Comparison of ENCODE assay signal across 19 cellular contexts in the genomic region with DNA sequence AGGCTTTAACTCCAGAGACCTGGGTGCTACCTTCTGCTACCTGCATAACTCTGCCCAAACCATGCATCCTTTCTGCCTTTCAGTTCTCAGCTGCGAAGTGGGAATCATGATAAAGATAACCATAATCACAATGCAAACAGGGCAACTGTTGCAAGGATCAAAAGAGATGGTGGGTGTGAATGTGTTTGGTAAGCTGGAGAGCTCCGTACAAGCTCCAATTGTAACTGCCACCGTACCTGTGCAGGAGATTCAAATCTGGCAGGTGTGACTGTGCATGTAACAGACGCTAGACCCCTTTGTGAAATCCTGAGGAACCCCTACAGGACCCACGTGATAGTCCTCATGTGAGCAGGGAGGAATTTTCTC. TPM values are rescaled to one million over a fixed set of nuclear protein-coding genes. Genes with fewer than 3 reads are reported as not detected.
DNase-seq lines count a peak whose midpoint lies in the region; ATAC-seq and TF ChIP-seq lines count a peak whose summit lies in the region.
"Had no signal": no experiment of that assay in that cellular context is flagged by ENCODE, and none has a peak within 500 bp of the region (broad histone marks: within the 10 kb centered on the region; RNA-seq: fewer than 3 reads in every experiment).

No MANE protein-coding gene starts in this region.

- TF ChIP-seq CTCF in GM23338 (conservative IDR thresholded peaks at IDR 0.05; ENCODE audit: low read depth in 2 of 2) (no peak), HEK293 (tag by site-specific recombination; IDR thresholded peaks at IDR 0.05) (no peak), colonic mucosa (IDR thresholded peaks at IDR 0.05) (no peak), neutrophil (IDR thresholded peaks at IDR 0.05) (no peak)

- no peaks in the 10 kb centered on the region for H3K9me3 Mint-ChIP-seq in GM23338
- no peaks in the 10 kb centered on the region for H3K9me3 Mint-ChIP-seq in activated CD4-positive, alpha-beta T cell treated with anti-CD3 and anti-CD28 coated beads for 36 hours (ENCODE audit: low read depth)
- H3K9me3 Mint-ChIP-seq: CD4-positive, CD25-positive, alpha-beta regulatory T cell; CD8-positive, alpha-beta memory T cell had no signal

- H3K27ac Mint-ChIP-seq in GM23338, result no peak overlapping the region
- no peak overlapping the region for H3K27ac Mint-ChIP-seq in activated CD4-positive, alpha-beta T cell treated with anti-CD3 and anti-CD28 coated beads for 36 hours
- H3K27ac Mint-ChIP-seq: CD4-positive, CD25-positive, alpha-beta regulatory T cell; CD8-positive, alpha-beta memory T cell had no signal

- intact Hi-C loops in colonic mucosa (cut with DNase I), result no loop called here
- intact Hi-C loops in activated CD4-positive, alpha-beta T cell treated with anti-CD3 and anti-CD28 coated beads for 36 hours (cut with DNase I, micrococcal nuclease), result loop anchor here in 1 of 2 experiments (10.0 kb wide), 1 partner anchor 275 kb away; no protein-coding TSS in a partner anchor

- no peak overlapping the region for H3K4me3 Mint-ChIP-seq in GM23338
- no peak overlapping the region for H3K4me3 Mint-ChIP-seq in activated CD4-positive, alpha-beta T cell treated with anti-CD3 and anti-CD28 coated beads for 36 hours
- H3K4me3 Mint-ChIP-seq: CD4-positive, CD25-positive, alpha-beta regulatory T cell had no signal

- no peak overlapping the region for H3K4me3 ChIP-seq in GM23338
- no peak overlapping the region for H3K4me3 ChIP-seq in HEK293 (ENCODE audit: low read depth, low read length)
- H3K4me3 ChIP-seq in colonic mucosa, result no peak overlapping the region
- no peak overlapping the region for H3K4me3 ChIP-seq in neutrophil (ENCODE audit: low read depth in 1 of 2, low read length in 1 of 2)
- H3K4me3 ChIP-seq: HAP-1 had no signal

- peaks cover 10% of the 10 kb centered on the region; the same call in 1 of the 2 replicates for H3F3A ChIP-seq in GM23338 (replicated peaks; ENCODE audit: low read depth)

- no peaks in the 10 kb centered on the region for H3K9me3 ChIP-seq in HEK293 (ENCODE audit: control insufficient read depth, insufficient read depth, low read depth, low read length)
- no peaks in the 10 kb centered on the region for H3K9me3 ChIP-seq in colonic mucosa
- no peaks in the 10 kb centered on the region for H3K9me3 ChIP-seq in neutrophil
- H3K9me3 ChIP-seq: BE2C, HAP-1 had no signal

- H3K9me2 ChIP-seq in GM23338 (ENCODE audit: insufficient read depth), result no peaks in the 10 kb centered on the region

- CTCF ChIA-PET in HEK293 (lab: Yijun Ruan, JAX), result interaction anchor here (0.7 to 1.6 kb wide), 2 partner anchors 9 to 121 kb away, joined by 3 read pairs; no protein-coding TSS in a partner anchor
- CTCF ChIA-PET in activated CD4-positive, alpha-beta T cell treated with anti-CD3 and anti-CD28 coated beads for 36 hours (lab: Charles Lee), result interaction anchor here (0.5 to 1.7 kb wide), 6 partner anchors 17 to 954 kb away, joined by 3 to 4 read pairs (median 3); a partner anchor contains a TSS

- H3K4me1 Mint-ChIP-seq in GM23338, result peaks cover 2% of the 10 kb centered on the region; the same call in 1 of the 3 replicates
- H3K4me1 Mint-ChIP-seq in activated CD4-positive, alpha-beta T cell treated with anti-CD3 and anti-CD28 coated beads for 36 hours, result no peaks in the 10 kb centered on the region
- H3K4me1 Mint-ChIP-seq: CD4-positive, CD25-positive, alpha-beta regulatory T cell; CD8-positive, alpha-beta memory T cell had no signal

- H3K9ac ChIP-seq in colonic mucosa (ENCODE audit: low read depth in 2 of 2, low read length in 2 of 2), result no peak overlapping the region

- H3K36me3 ChIP-seq in GM23338 (ENCODE audit: insufficient read depth) (peaks cover under 1% of the 10 kb centered on the region; the same call in 1 of the 2 replicates), HEK293 (ENCODE audit: control insufficient read depth in 2 of 2, insufficient read depth in 1 of 2, low read length in 2 of 2) (no peaks in the 10 kb centered on the region; a peak in 1 of 3 replicates), colonic mucosa (no peaks in the 10 kb centered on the region), neutrophil (peaks cover 10% of the 10 kb centered on the region)
- H3K36me3 ChIP-seq: BE2C had no signal

- DNase-seq in GM23338 (ENCODE audit: low spot score), result no peak
- DNase-seq in colonic mucosa, result peak; percentile 21
- no peak for DNase-seq in NOMO-1 treated with DMSO at 0.1 percent for 48 hours (lab: John Stamatoyannopoulos, UW; ENCODE audit: unreplicated experiment)
- no peak for DNase-seq in DMS53 treated with DMSO at 0.1 percent for 48 hours (lab: John Stamatoyannopoulos, UW; ENCODE audit: unreplicated experiment)
- no peak for DNase-seq in activated CD4-positive, alpha-beta T cell treated with anti-CD3 and anti-CD28 coated beads for 36 hours
- no peak for DNase-seq in left lobe of liver (ENCODE audit: low spot score)
- DNase-seq: ACHN; C1 segment of cervical spinal cord; CD4-positive, CD25-positive, alpha-beta regulatory T cell; CD8-positive, alpha-beta memory T cell; COR-L47; DMS153; DMS79 treated with DMSO at 0.1 percent for 48 hours; GF-D8 had no signal

- H3K27ac ChIP-seq in GM23338 (ENCODE audit: low read depth) (peak overlapping the region; percentile 78; the same call in 1 of the 2 replicates), HEK293 (ENCODE audit: extremely low read depth, low read depth, low read length) (no peak overlapping the region), colonic mucosa (no peak overlapping the region), neutrophil (peak overlapping the region; percentile 100)
- H3K27ac ChIP-seq: HL-60 had no signal

- no peaks in the 10 kb centered on the region for H3K4me1 ChIP-seq in GM23338 (ENCODE audit: insufficient read depth)
- H3K4me1 ChIP-seq in HEK293 (ENCODE audit: control insufficient read depth, insufficient read depth, low read length), result no peaks in the 10 kb centered on the region
- H3K4me1 ChIP-seq in colonic mucosa, result no peaks in the 10 kb centered on the region
- H3K4me1 ChIP-seq in neutrophil (ENCODE audit: control insufficient read depth in 1 of 2, insufficient read depth in 1 of 2, low read depth in 1 of 2, low read length in 1 of 2), result peaks cover 58 to 65% of the 10 kb centered on the region in 2 experiments
- H3K4me1 ChIP-seq: BE2C, HAP-1 had no signal

- no peak for ATAC-seq in GM23338
- no peak for ATAC-seq in activated CD4-positive, alpha-beta T cell treated with anti-CD3 and anti-CD28 coated beads for 36 hours
- no peak for ATAC-seq in left lobe of liver

- H3K36me3 Mint-ChIP-seq in GM23338 (ENCODE audit: low read depth), result peaks cover 8% of the 10 kb centered on the region
- H3K36me3 Mint-ChIP-seq in activated CD4-positive, alpha-beta T cell treated with anti-CD3 and anti-CD28 coated beads for 36 hours (ENCODE audit: low read depth), result peaks cover 7% of the 10 kb centered on the region

- H3K27me3 ChIP-seq in GM23338 (ENCODE audit: insufficient read depth) (no peaks in the 10 kb centered on the region), colonic mucosa (no peaks in the 10 kb centered on the region), neutrophil (no peaks in the 10 kb centered on the region)
- H3K27me3 ChIP-seq: BE2C had no signal

- H3K27me3 Mint-ChIP-seq in GM23338 (ENCODE audit: insufficient read depth, low read depth, poor library complexity), result peaks cover 2% of the 10 kb centered on the region
- H3K27me3 Mint-ChIP-seq in activated CD4-positive, alpha-beta T cell treated with anti-CD3 and anti-CD28 coated beads for 36 hours, result no peaks in the 10 kb centered on the region
- H3K27me3 Mint-ChIP-seq: CD4-positive, CD25-positive, alpha-beta regulatory T cell; CD8-positive, alpha-beta memory T cell had no signal

- POLR2A ChIA-PET in HEK293 (lab: Yijun Ruan, JAX), result no interaction called here
- POLR2A ChIA-PET in activated CD4-positive, alpha-beta T cell treated with anti-CD3 and anti-CD28 coated beads for 36 hours (lab: Charles Lee), result interaction anchor here (0.6 kb wide), 1 partner anchor 11 kb away, joined by 3 read pairs; no protein-coding TSS in a partner anchor

- no peaks in the 10 kb centered on the region; the same call in 1 of the 2 replicates for H4K20me1 ChIP-seq in GM23338 (replicated peaks; ENCODE audit: insufficient read depth)

- H3K79me2 ChIP-seq in GM23338 (replicated peaks; ENCODE audit: insufficient read depth), result no peaks in the 10 kb centered on the region

- no peak overlapping the region for H3K4me2 ChIP-seq in GM23338

- H2AFZ ChIP-seq in GM23338, result no peak overlapping the region

TF ChIP-seq in GM23338, 12 proteins besides CTCF, POLR2A, EP300 and RAD21 (continues in another document):
- TF ChIP-seq NANOG (IDR thresholded peaks at IDR 0.05; ENCODE audit: borderline replicate concordance) (no peak), ZNF114 (CRISPR knock-in tag; IDR thresholded peaks at IDR 0.05) (no peak)

TF ChIP-seq in HEK293, 187 proteins besides CTCF, POLR2A, EP300 and RAD21:
- TF ChIP-seq SCRT2 (tag by site-specific recombination; IDR thresholded peaks at IDR 0.05) (peak; percentile 46; the same call in 1 of the 2 replicates), GLIS1 (tag by site-specific recombination; IDR thresholded peaks at IDR 0.05) (no peak)

RNA-seq across cellular contexts. Expression of a gene that starts 15.2 kb away (rescaled TPM):
- total RNA-seq in GM23338 (2014; rRNA removed; shearing (Covaris generic)), result 87.5 and 109 TPM in 2 replicates
- polyA plus RNA-seq in GM23338 (2016; fragmentation: Nextera tagmentation; extraction: Ambion mirVana), result 24.5 and 44.0 TPM in 2 replicates
- total RNA-seq in colonic mucosa (10 to 100 TPM; 34.3 to 53.1 TPM), left lobe of liver (10.3 TPM)
- 1 to 10 TPM; 3.0 to 4.3 TPM for total RNA-seq in activated CD4-positive, alpha-beta T cell treated with anti-CD3 and anti-CD28 coated beads for 36 hours

RNA-seq across cellular contexts. Expression of a gene that starts 30.7 kb away (rescaled TPM):
- total RNA-seq in GM23338 (2014; rRNA removed; shearing (Covaris generic)), result 6.1 and 8.5 TPM in 2 replicates
- polyA plus RNA-seq in GM23338 (2016; fragmentation: Nextera tagmentation; extraction: Ambion mirVana), result 1.4 and 1.7 TPM in 2 replicates
- total RNA-seq in colonic mucosa (1 to 10 TPM; 5.0 to 6.1 TPM), left lobe of liver (10.0 TPM)
- total RNA-seq in activated CD4-positive, alpha-beta T cell treated with anti-CD3 and anti-CD28 coated beads for 36 hours, result 1 to 10 TPM; 1.3 to 1.8 TPM

RNA-seq across cellular contexts. Expression of a gene that starts 51.4 kb away (rescaled TPM):
- 62.6 and 66.4 TPM in 2 replicates for total RNA-seq in GM23338 (2014; rRNA removed; shearing (Covaris generic))
- polyA plus RNA-seq in GM23338 (2016; fragmentation: Nextera tagmentation; extraction: Ambion mirVana), result 49.5 and 53.4 TPM in 2 replicates
- 10 to 100 TPM; 11.5 to 30.4 TPM for total RNA-seq in colonic mucosa
- total RNA-seq in activated CD4-positive, alpha-beta T cell treated with anti-CD3 and anti-CD28 coated beads for 36 hours, result 10 to 100 TPM; 45.9 to 49.4 TPM
- total RNA-seq in left lobe of liver, result 7.0 TPM

RNA-seq across cellular contexts. Expression of a gene that starts 57.3 kb away (rescaled TPM):
- total RNA-seq in GM23338 (2014; rRNA removed; shearing (Covaris generic)), result 35.9 and 38.8 TPM in 2 replicates
- polyA plus RNA-seq in GM23338 (2016; fragmentation: Nextera tagmentation; extraction: Ambion mirVana), result 7.6 and 11.5 TPM in 2 replicates
- 1 to 10 TPM; 8.0 to 9.8 TPM for total RNA-seq in colonic mucosa
- 10 to 100 TPM; 55.9 to 70.2 TPM for total RNA-seq in activated CD4-positive, alpha-beta T cell treated with anti-CD3 and anti-CD28 coated beads for 36 hours
- 4.1 TPM for total RNA-seq in left lobe of liver

Comparison
In these comparisons a context has a peak if more than half of its experiments do, and no peak if none do; other contexts are left out.
1. H3K27ac ChIP-seq: peak in GM23338 (single experiment) and neutrophil (single experiment); none in HEK293 (single experiment) and colonic mucosa (single experiment).